In genomic region chr12:40436564-40436963, GRCh38 we compare ENCODE assay signal across 23 cellular contexts.
"Had no signal": no experiment of that assay in that cellular context is flagged by ENCODE, and none has a peak within 500 bp of the region (broad histone marks: within the 10 kb centered on the region; RNA-seq: fewer than 3 reads in every experiment).

No MANE protein-coding gene starts in this region.

- H3K27ac ChIP-seq: brain microvascular endothelial cell, coronary artery, dorsolateral prefrontal cortex, ovary, skin epidermis, thoracic aorta, WERI-Rb-1 had no signal

- H3K4me3 ChIP-seq: coronary artery, dorsolateral prefrontal cortex, ovary, skin epidermis, thoracic aorta had no signal

- H3K27me3 ChIP-seq: brain microvascular endothelial cell, ovary had no signal

- DNase-seq: activated CD4-positive, alpha-beta T cell treated with anti-CD3 and anti-CD28 coated beads for 48 hours; activated CD4-positive, alpha-beta T cell treated with anti-CD3 and anti-CD28 coated beads, Interleukin-2, amount 50 U/mL, for 48 hours; activated CD8-positive, alpha-beta memory T cell treated with anti-CD3 and anti-CD28 coated beads for 24 hours; activated gamma-delta T cell; activated naive CD4-positive, alpha-beta T cell treated with anti-CD3 and anti-CD28 coated beads, Interleukin-2, amount 10 ng/mL, durations not matched to agents 7 days and 5 days; activated naive CD8-positive, alpha-beta T cell treated with anti-CD3 and anti-CD28 coated beads, Interleukin-2, amount 10 ng/mL, durations not matched to agents 7 days and 5 days; brain microvascular endothelial cell; dorsolateral prefrontal cortex; effector memory CD8-positive, alpha-beta T cell; head of caudate nucleus; hippocampal formation; kidney; naive B cell; nephron progenitor cell; ovary; stimulated activated CD4-positive, alpha-beta T cell treated with anti-CD3 and anti-CD28 coated beads, Interleukin-12 subunit alpha, Interleukin-12 subunit beta, amount 100 ng/mL, for 4 hours; stimulated activated CD4-positive, alpha-beta T cell treated with anti-CD3 and anti-CD28 coated beads, Interleukin-4, amount 100 ng/mL, for 1 hour; T-helper 9 cell; trophoblast cell; WERI-Rb-1 had no signal
